Comparison of ENCODE assay signal across 1 cellular context in the genomic region with DNA sequence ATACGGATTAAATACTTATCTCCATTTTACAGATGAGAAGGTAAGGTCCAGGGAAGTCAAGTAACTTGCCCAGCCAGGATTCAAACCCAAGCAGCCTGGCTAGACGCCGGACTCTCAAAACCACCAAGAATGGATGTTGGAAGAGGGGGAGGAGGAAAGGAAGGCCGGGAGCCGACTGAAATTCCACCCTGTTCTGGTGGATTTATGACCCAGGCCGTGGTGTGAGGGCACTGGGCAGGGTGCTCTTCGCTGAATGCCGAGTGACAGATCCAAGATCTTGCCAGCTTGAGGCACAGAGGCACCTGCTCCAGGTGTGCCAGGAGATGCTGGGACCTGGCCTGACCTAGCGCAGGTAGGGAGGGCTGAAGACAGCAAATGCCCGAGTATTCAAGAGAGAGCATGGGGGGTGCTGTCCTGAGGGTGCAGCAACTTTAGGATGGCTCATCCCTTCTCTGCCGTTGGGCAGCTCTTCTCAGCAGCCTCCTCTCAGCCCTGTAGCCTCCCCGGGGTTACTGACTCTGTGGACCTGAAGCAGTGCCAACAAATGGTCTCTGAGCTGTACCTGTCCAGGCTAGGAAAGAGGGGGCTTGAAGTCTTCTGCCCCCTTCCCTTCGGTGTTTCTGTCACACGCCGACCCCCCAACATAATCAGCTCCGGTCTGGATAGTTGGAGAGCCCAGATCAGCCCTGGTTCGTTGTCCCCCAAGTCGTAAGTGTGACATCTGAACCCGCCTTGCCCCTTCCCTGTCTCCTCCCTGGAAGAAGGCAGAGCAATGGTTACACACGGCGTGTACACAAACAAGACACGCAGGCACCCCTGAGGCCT.
TF ChIP-seq lines count a peak whose summit lies in the region.

No MANE protein-coding gene starts in this region.

TF ChIP-seq in IMR-90, 13 proteins besides CTCF, POLR2A, EP300 and RAD21:
- TF ChIP-seq MAFK (IDR thresholded peaks at IDR 0.05; ENCODE audit: low read depth, low read length) (no peak), BHLHE40 (IDR thresholded peaks at IDR 0.05; ENCODE audit: low read depth, low read length) (no peak), MXI1 (IDR thresholded peaks at IDR 0.05; ENCODE audit: borderline replicate concordance, low read depth, low read length) (no peak), RFX5 (IDR thresholded peaks at IDR 0.05; ENCODE audit: low read depth, low read length) (no peak), CEBPB (IDR thresholded peaks at IDR 0.05; ENCODE audit: low read depth, low read length) (no peak), FOS (IDR thresholded peaks at IDR 0.05; ENCODE audit: low read depth, low read length) (no peak), MAZ (IDR thresholded peaks at IDR 0.05; ENCODE audit: borderline replicate concordance, low read depth, low read length) (no peak), RCOR1 (IDR thresholded peaks at IDR 0.05; ENCODE audit: insufficient replicate concordance, low read length) (no peak)
- TF ChIP-seq, protein P1, sequence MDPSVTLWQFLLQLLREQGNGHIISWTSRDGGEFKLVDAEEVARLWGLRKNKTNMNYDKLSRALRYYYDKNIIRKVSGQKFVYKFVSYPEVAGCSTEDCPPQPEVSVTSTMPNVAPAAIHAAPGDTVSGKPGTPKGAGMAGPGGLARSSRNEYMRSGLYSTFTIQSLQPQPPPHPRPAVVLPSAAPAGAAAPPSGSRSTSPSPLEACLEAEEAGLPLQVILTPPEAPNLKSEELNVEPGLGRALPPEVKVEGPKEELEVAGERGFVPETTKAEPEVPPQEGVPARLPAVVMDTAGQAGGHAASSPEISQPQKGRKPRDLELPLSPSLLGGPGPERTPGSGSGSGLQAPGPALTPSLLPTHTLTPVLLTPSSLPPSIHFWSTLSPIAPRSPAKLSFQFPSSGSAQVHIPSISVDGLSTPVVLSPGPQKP (IDR thresholded peaks at IDR 0.05; ENCODE audit: borderline replicate concordance, low read depth, low read length): no peak
- TF ChIP-seq, protein P2, sequence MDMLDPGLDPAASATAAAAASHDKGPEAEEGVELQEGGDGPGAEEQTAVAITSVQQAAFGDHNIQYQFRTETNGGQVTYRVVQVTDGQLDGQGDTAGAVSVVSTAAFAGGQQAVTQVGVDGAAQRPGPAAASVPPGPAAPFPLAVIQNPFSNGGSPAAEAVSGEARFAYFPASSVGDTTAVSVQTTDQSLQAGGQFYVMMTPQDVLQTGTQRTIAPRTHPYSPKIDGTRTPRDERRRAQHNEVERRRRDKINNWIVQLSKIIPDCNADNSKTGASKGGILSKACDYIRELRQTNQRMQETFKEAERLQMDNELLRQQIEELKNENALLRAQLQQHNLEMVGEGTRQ (IDR thresholded peaks at IDR 0.05; ENCODE audit: low read depth, low read length): no peak
